ENCODE assay signal across 10 cellular contexts in the genomic region with DNA sequence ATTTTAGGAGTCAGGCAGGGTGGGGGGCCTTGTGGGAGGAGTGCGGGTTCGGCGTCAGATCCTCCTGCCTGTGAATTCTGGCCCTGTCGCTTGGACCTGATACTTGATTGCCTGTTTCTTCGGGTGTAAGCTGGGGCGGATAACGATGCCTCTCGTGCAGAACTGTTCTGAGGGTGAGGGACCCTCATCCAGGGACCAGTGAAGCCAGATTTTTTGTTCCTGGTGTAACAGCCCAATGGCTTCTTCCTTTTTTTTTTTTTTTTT. TPM values are rescaled to one million over a fixed set of nuclear protein-coding genes. Genes with fewer than 3 reads are reported as not detected.
DNase-seq lines count a peak whose midpoint lies in the region; ATAC-seq, FAIRE-seq and TF ChIP-seq lines count a peak whose summit lies in the region.
"Had no signal": no experiment of that assay in that cellular context is flagged by ENCODE, and none has a peak within 500 bp of the region (broad histone marks: within the 10 kb centered on the region; RNA-seq: fewer than 3 reads in every experiment).

No MANE protein-coding gene starts in this region.

- ATAC-seq in left lobe of liver, result no peak

- H3K4me3 ChIP-seq in LNCaP clone FGC (ENCODE audit: low read depth, low read length) (peak overlapping the region; percentile 85), coronary artery (peak overlapping the region; percentile 99), lower leg skin (ENCODE audit: low read depth, poor library complexity, severe bottlenecking) (no peak overlapping the region)

- peaks cover 1 to 25% (median 6%) of the 10 kb centered on the region in 3 donors for H3K27me3 Mint-ChIP-seq in CD14-positive monocyte (ENCODE audit: low read depth in 3 of 3)
- peaks cover 25% of the 10 kb centered on the region for H3K27me3 Mint-ChIP-seq in nephron progenitor cell (ENCODE audit: low read depth, poor library complexity)

- no peak overlapping the region for H3K27ac ChIP-seq in coronary artery

- TF ChIP-seq POLR2A in lower leg skin (IDR thresholded peaks at IDR 0.05), result no peak

- FAIRE-seq in HTR-8/SVneo (lab: Jason Lieb, UNC), result no peak

- intact Hi-C loops in CD14-positive monocyte (cut with micrococcal nuclease), result loop anchor here (5.0 kb wide), 3 partner anchors 36 to 106 kb away; partner anchors contain the start of genes FN3KRP (in 1 of the 2), RAB40B (in 1 of the 2) and WDR45B (in 1 of the 2)
- intact Hi-C loops in lower leg skin (cut with DNase I; ENCODE audit: low total_unique reads), result no loop called here

- TF ChIP-seq CTCF in CD14-positive monocyte (IDR thresholded peaks at IDR 0.05) (no peak), LNCaP clone FGC (IDR thresholded peaks at IDR 0.05; ENCODE audit: control insufficient read depth, extremely low read depth, insufficient read depth) (no peak), coronary artery (IDR thresholded peaks at IDR 0.05) (no peak), nephron progenitor cell (IDR thresholded peaks at IDR 0.05) (no peak), lower leg skin (IDR thresholded peaks at IDR 0.05) (no peak)

- H3K9me3 Mint-ChIP-seq in CD14-positive monocyte (peaks cover 0 to 17% (median 4%) of the 10 kb centered on the region in 7 donors), nephron progenitor cell (peaks cover 11% of the 10 kb centered on the region)

- H3K27ac Mint-ChIP-seq in CD14-positive monocyte (peak overlapping the region in 2 of 7 donors; percentile 18 to 40), nephron progenitor cell (peak overlapping the region; percentile 51)

- H3K4me3 Mint-ChIP-seq in CD14-positive monocyte (peak overlapping the region; percentile 80 to 87), nephron progenitor cell (peak overlapping the region; percentile 93)

- H3K4me1 Mint-ChIP-seq in CD14-positive monocyte (peaks cover 25% of the 10 kb centered on the region), nephron progenitor cell (peaks cover 47% of the 10 kb centered on the region)

- DNase-seq in CD14-positive monocyte (ENCODE audit: low spot score), result no peak
- DNase-seq in LNCaP clone FGC (ENCODE audit: low read depth), result no peak
- DNase-seq in coronary artery (ENCODE audit: low spot score), result no peak
- DNase-seq in nephron progenitor cell, result no peak
- no peak for DNase-seq in HuH-7.5 (ENCODE audit: low spot score)
- no peak for DNase-seq in HTR-8/SVneo (ENCODE audit: insufficient read length, low spot score)
- no peak for DNase-seq in lower leg skin (ENCODE audit: low spot score in 2 of 2)
- DNase-seq in left lobe of liver (ENCODE audit: low spot score), result no peak
- DNase-seq: activated CD4-positive, CD25-positive, alpha-beta regulatory T cell; hippocampal formation had no signal

- WGBS in lower leg skin, 2 donors, result 24 to 39% methylated on average over 8 of the region's 8 CpGs

- H3K36me3 Mint-ChIP-seq in CD14-positive monocyte (peaks cover 15 to 24% of the 10 kb centered on the region in 2 donors), nephron progenitor cell (ENCODE audit: low read depth) (peaks cover 24% of the 10 kb centered on the region)

RNA-seq across cellular contexts. Expression of gene TBCD, which starts 1.3 kb away (rescaled TPM):
- 10 to 100 TPM; 54.7 to 74.0 TPM for polyA plus RNA-seq in CD14-positive monocyte
- total RNA-seq in lower leg skin (10 to 100 TPM; 38.7 to 73.4 (median 51.5) TPM), left lobe of liver (46.2 TPM)

RNA-seq across cellular contexts. Expression of gene FN3K, which starts 17.7 kb away (rescaled TPM):
- not detected for polyA plus RNA-seq in CD14-positive monocyte
- 1 to 10 TPM; 1.4 to 4.8 (median 3.3) TPM for total RNA-seq in lower leg skin
- 64.1 TPM for total RNA-seq in left lobe of liver

RNA-seq across cellular contexts. Expression of gene FN3KRP, which starts 36.6 kb away (rescaled TPM):
- 10 to 100 TPM; 16.5 to 23.2 TPM for polyA plus RNA-seq in CD14-positive monocyte
- 10 to 100 TPM; 13.1 to 21.2 (median 18.3) TPM for total RNA-seq in lower leg skin
- total RNA-seq in left lobe of liver, result 14.0 TPM

RNA-seq across cellular contexts. Expression of gene RAB40B, which starts 54.6 kb away (rescaled TPM):
- polyA plus RNA-seq in CD14-positive monocyte, result under 1 TPM; 0.75 to 0.95 TPM
- 10 to 100 TPM; 17.4 to 51.2 (median 27.0) TPM for total RNA-seq in lower leg skin
- 12.9 TPM for total RNA-seq in left lobe of liver

Comparison
In these comparisons a context has a peak if more than half of its experiments do, and no peak if none do; other contexts are left out.
1. RNA of gene FN3K, which starts 17.7 kb away (total RNA-seq): 64.1 TPM in left lobe of liver (single experiment); 1.4 to 4.8 TPM in lower leg skin; every median in the first group is over 10 times any median in the second.